In genomic region chr9:131125288-131126058, GRCh38 we compare ENCODE assay signal across 1 cellular context.
TF ChIP-seq lines count a peak whose summit lies in the region.

NUP214 (plus strand) TSS chr9:131125586; CDS start chr9:131125705, 119 bp downstream.

TF ChIP-seq in HepG2, 621 proteins besides CTCF, POLR2A, EP300 and RAD21 (continued from another document and continues in another):
- TF ChIP-seq ZNF770 (CRISPR knock-in tag; IDR thresholded peaks at IDR 0.05) = no peak; the same call in 1 of the 2 replicates
- TF ChIP-seq CREB3 (CRISPR knock-in tag; IDR thresholded peaks at IDR 0.05) = 0 out of 2 replicates have a peak, but pooled peaks have one; percentile 21
- peak; percentile 49; the same call in 1 of the 2 replicates for TF ChIP-seq ZKSCAN1 (IDR thresholded peaks at IDR 0.05; ENCODE audit: low read length)
- TF ChIP-seq ZFAT (CRISPR knock-in tag; conservative IDR thresholded peaks at IDR 0.05) = no peak
- TF ChIP-seq GATA4 (IDR thresholded peaks at IDR 0.05; ENCODE audit: borderline replicate concordance, low read depth) = 0 out of 2 replicates have a peak, but pooled peaks have one; percentile 6
- peak; percentile 98 for TF ChIP-seq ZHX2 (IDR thresholded peaks at IDR 0.05; ENCODE audit: low read depth)
- TF ChIP-seq ZHX2 (CRISPR knock-in tag; IDR thresholded peaks at IDR 0.05; ENCODE audit: borderline replicate concordance) = no peak
- TF ChIP-seq ATF2 (CRISPR knock-in tag; IDR thresholded peaks at IDR 0.05) = peak; percentile 94
- peak; percentile 51; the same call in 1 of the 2 replicates for TF ChIP-seq ZNF546 (CRISPR knock-in tag; conservative IDR thresholded peaks at IDR 0.05)
- peak; percentile 99 for TF ChIP-seq SPEN (CRISPR knock-in tag; IDR thresholded peaks at IDR 0.05; ENCODE audit: low read depth)
- TF ChIP-seq ARNT (IDR thresholded peaks at IDR 0.05) = no peak
- no peak; the same call in 1 of the 2 replicates for TF ChIP-seq MAF1 (CRISPR knock-in tag; IDR thresholded peaks at IDR 0.05; ENCODE audit: borderline replicate concordance)
- TF ChIP-seq ZMAT3 (CRISPR knock-in tag; conservative IDR thresholded peaks at IDR 0.05) = peak; percentile 84; the same call in 1 of the 2 replicates
- peak; percentile 96 for TF ChIP-seq TFDP1 (CRISPR knock-in tag; IDR thresholded peaks at IDR 0.05; ENCODE audit: borderline replicate concordance)
- no peak for TF ChIP-seq BRF2 (CRISPR knock-in tag; IDR thresholded peaks at IDR 0.05)
- TF ChIP-seq HINFP (CRISPR knock-in tag; IDR thresholded peaks at IDR 0.05; ENCODE audit: low read depth) = no peak
- 0 out of 2 replicates have a peak, but pooled peaks have one; percentile 76 for TF ChIP-seq ZNF713 (CRISPR knock-in tag; IDR thresholded peaks at IDR 0.05)
- peak; percentile 84; the same call in 1 of the 2 replicates for TF ChIP-seq HBP1 (CRISPR knock-in tag; IDR thresholded peaks at IDR 0.05; ENCODE audit: low read depth)
- TF ChIP-seq ZGPAT (CRISPR knock-in tag; IDR thresholded peaks at IDR 0.05) = peak; percentile 96
- peak; percentile 28; the same call in 1 of the 2 replicates for TF ChIP-seq ZNF724P (CRISPR knock-in tag; IDR thresholded peaks at IDR 0.05; ENCODE audit: borderline replicate concordance)
- TF ChIP-seq KAT8 (CRISPR knock-in tag; IDR thresholded peaks at IDR 0.05) = peak; percentile 100
- TF ChIP-seq SATB2 (CRISPR knock-in tag; IDR thresholded peaks at IDR 0.05) = no peak
- no peak for TF ChIP-seq MTA1 (CRISPR knock-in tag; IDR thresholded peaks at IDR 0.05; ENCODE audit: borderline replicate concordance)
- TF ChIP-seq KIAA2018 (CRISPR knock-in tag; IDR thresholded peaks at IDR 0.05; ENCODE audit: borderline replicate concordance) = no peak
